ENCODE assay signal across 8 cellular contexts in the genomic region with DNA sequence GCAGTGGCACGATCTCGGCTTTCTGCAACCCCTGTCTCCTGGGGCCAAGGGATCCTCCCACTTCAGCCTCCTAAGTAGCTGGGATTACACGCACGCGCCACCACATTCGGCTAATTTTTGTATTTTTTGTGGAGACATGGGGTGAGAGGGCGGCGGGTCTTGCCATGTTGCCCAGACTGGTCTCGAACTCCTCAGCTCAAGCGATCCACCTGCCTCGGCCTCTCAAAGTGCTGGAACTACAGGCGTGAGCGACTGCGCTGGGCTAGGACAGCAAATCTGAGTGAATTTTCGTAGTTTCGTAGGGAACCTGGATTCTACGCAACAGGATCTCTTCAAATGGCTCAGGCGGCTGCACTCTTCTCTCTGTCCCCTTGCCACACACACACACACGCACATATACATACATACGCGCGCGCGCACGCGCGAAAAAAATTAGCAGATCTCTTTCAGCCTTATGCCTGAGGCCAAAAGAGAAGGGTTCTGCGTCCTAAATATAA. TPM values are rescaled to one million over a fixed set of nuclear protein-coding genes. Genes with fewer than 3 reads are reported as not detected.
DNase-seq lines count a peak whose midpoint lies in the region; ATAC-seq and TF ChIP-seq lines count a peak whose summit lies in the region.

No MANE protein-coding gene starts in this region.

- H3K9me3 ChIP-seq in HCT116 (ENCODE audit: control insufficient read depth in 1 of 2, insufficient read depth in 1 of 2, low read depth in 1 of 2, low read length in 2 of 2), result no peaks in the 10 kb centered on the region
- H3K9me3 ChIP-seq in RWPE2 (ENCODE audit: severe bottlenecking), result no peaks in the 10 kb centered on the region
- no peaks in the 10 kb centered on the region for H3K9me3 ChIP-seq in esophagus muscularis mucosa
- H3K9me3 ChIP-seq in parathyroid adenoma (ENCODE audit: control insufficient read depth, low read length), result no peaks in the 10 kb centered on the region

- peak overlapping the region; percentile 60 for H3K9ac ChIP-seq in HCT116 (ENCODE audit: low read length)
- no peak overlapping the region for H3K9ac ChIP-seq in parathyroid adenoma

- H3K36me3 ChIP-seq in HCT116 (ENCODE audit: control insufficient read depth in 1 of 2, insufficient read depth in 2 of 2, low read length in 2 of 2) (no peaks in the 10 kb centered on the region), RWPE2 (ENCODE audit: low read depth) (peaks cover 16% of the 10 kb centered on the region), esophagus muscularis mucosa (peaks cover 0 to 24% (median 5%) of the 10 kb centered on the region in 4 donors), parathyroid adenoma (ENCODE audit: control insufficient read depth, insufficient read depth, low read length) (no peaks in the 10 kb centered on the region)

- intact Hi-C loops in HCT116 (cut with micrococcal nuclease) (loop anchor here (1.0 kb wide), 1 partner anchor 20 kb away; the partner anchor contains the start of genes IRGQ and ZNF576), esophagus muscularis mucosa (cut with DNase I) (loop anchor here (2.0 to 5.0 kb wide), 2 partner anchors 19 to 39 kb away; no protein-coding TSS in a partner anchor)

- POLR2A ChIA-PET in HCT116 (lab: Charles Lee), result interaction anchor here (1.8 kb wide), 1 partner anchor 21 kb away, joined by 6 read pairs; the partner anchor contains the start of genes IRGQ and ZNF576

- no peaks in the 10 kb centered on the region for H4K20me1 ChIP-seq in HCT116 (ENCODE audit: insufficient read depth)

- H3K4me1 ChIP-seq in HCT116 (ENCODE audit: control insufficient read depth in 1 of 2, insufficient read depth in 2 of 2, low read length in 2 of 2) (peaks cover 11 to 14% of the 10 kb centered on the region in 2 experiments), RWPE2 (ENCODE audit: insufficient read depth, poor library complexity, severe bottlenecking) (peaks cover 9% of the 10 kb centered on the region), esophagus muscularis mucosa (peaks cover 13 to 43% (median 38%) of the 10 kb centered on the region in 4 donors), parathyroid adenoma (no peaks in the 10 kb centered on the region)

- CTCF ChIA-PET in HCT116 (lab: Charles Lee), result interaction anchor here (1.2 kb wide), 1 partner anchor 21 kb away, joined by 3 read pairs; no protein-coding TSS in a partner anchor

- no peaks in the 10 kb centered on the region for H3K9me2 ChIP-seq in HCT116 (ENCODE audit: insufficient read depth)

- peak overlapping the region; percentile 65 for H3K27ac ChIP-seq in HCT116 (ENCODE audit: low read depth, low read length)
- no peak overlapping the region for H3K27ac ChIP-seq in RWPE2 (ENCODE audit: poor library complexity, severe bottlenecking)
- peak overlapping the region; percentile 82 to 89 (median 87) for H3K27ac ChIP-seq in esophagus muscularis mucosa (replicated peaks in 1 of 4)
- peak overlapping the region; percentile 31 for H3K27ac ChIP-seq in parathyroid adenoma

- TSS peak; percentile 78 for BruUV-seq in HCT116 (replicated peaks; lab: Mats Ljungman, UMichigan)

- DNase-seq in HCT116 (ENCODE audit: low read depth, low spot score) (no peak), RWPE2 (ENCODE audit: low spot score) (no peak), esophagus muscularis mucosa (ENCODE audit: extremely low spot score) (no peak), NCI-H2196 (lab: John Stamatoyannopoulos, UW; ENCODE audit: unreplicated experiment) (no peak), midbrain (lab: John Stamatoyannopoulos, UW) (no peak)

- RAD21 ChIA-PET in HCT116 (lab: Charles Lee; ENCODE audit: low non-redundant PET in 1 of 2, low total read pairs in 2 of 2, uncharacterized antibody in 2 of 2, unreplicated experiment in 2 of 2), result no interaction called here

- TF ChIP-seq EP300 in esophagus muscularis mucosa (IDR thresholded peaks at IDR 0.05), result no peak

- H3K79me2 ChIP-seq in HCT116 (ENCODE audit: insufficient read depth, low read length) (peaks cover 10% of the 10 kb centered on the region; the same call in 1 of the 2 replicates), parathyroid adenoma (peaks cover 10% of the 10 kb centered on the region)

- ATAC-seq in HCT116 (peak; percentile 2; the same call in 1 of the 2 replicates), RWPE2 (ENCODE audit: low read depth) (no peak), GM18520 (IDR thresholded peaks at IDR 0.05; ENCODE audit: unreplicated experiment) (no peak), HG03378 (IDR thresholded peaks at IDR 0.05; ENCODE audit: unreplicated experiment) (no peak)

- 61% methylated on average over 28 of the region's 28 CpGs for WGBS in esophagus muscularis mucosa

- TF ChIP-seq RAD21 in HCT116 (IDR thresholded peaks at IDR 0.05; ENCODE audit: low read depth), result no peak

- H3K4me2 ChIP-seq in HCT116 (ENCODE audit: low read length) (peak overlapping the region; percentile 57), parathyroid adenoma (ENCODE audit: low read length) (peak overlapping the region; percentile 79)

- TF ChIP-seq CTCF in HCT116 (IDR thresholded peaks at IDR 0.05 in 2 of 3, conservative IDR thresholded peaks at IDR 0.05 in 1 of 3; ENCODE audit: borderline replicate concordance in 1 of 3, insufficient read depth in 1 of 3, low read depth in 2 of 3, low read length in 2 of 3) (no peak), RWPE2 (IDR thresholded peaks at IDR 0.05; ENCODE audit: poor library complexity, severe bottlenecking) (no peak), esophagus muscularis mucosa (IDR thresholded peaks at IDR 0.05) (no peak), parathyroid adenoma (IDR thresholded peaks at IDR 0.05) (no peak)

- H3K4me3 ChIP-seq in HCT116 (replicated peaks in 1 of 2; ENCODE audit: low read depth in 1 of 2, low read length in 2 of 2), result peak overlapping the region; percentile 13 to 85; a peak in 3 of 4 replicates
- H3K4me3 ChIP-seq in RWPE2 (ENCODE audit: severe bottlenecking), result peak overlapping the region; percentile 65
- H3K4me3 ChIP-seq in esophagus muscularis mucosa, result peak overlapping the region; percentile 71 to 84 (median 78)
- H3K4me3 ChIP-seq in parathyroid adenoma (ENCODE audit: low read depth, low read length), result peak overlapping the region; percentile 90

- no peak for TF ChIP-seq POLR2A in HCT116 (IDR thresholded peaks at IDR 0.05; ENCODE audit: borderline replicate concordance, extremely low read depth, insufficient read depth, insufficient read length)
- TF ChIP-seq POLR2A in esophagus muscularis mucosa (IDR thresholded peaks at IDR 0.05; ENCODE audit: low read depth), result no peak

- H2AFZ ChIP-seq in HCT116 (ENCODE audit: low read depth, low read length, poor library complexity, severe bottlenecking) (peak overlapping the region; percentile 53), parathyroid adenoma (peak overlapping the region; percentile 85)

- no peaks in the 10 kb centered on the region for H3K27me3 ChIP-seq in HCT116 (ENCODE audit: insufficient read depth, low read length)
- no peaks in the 10 kb centered on the region for H3K27me3 ChIP-seq in RWPE2 (ENCODE audit: insufficient read depth, poor library complexity, severe bottlenecking)
- no peaks in the 10 kb centered on the region for H3K27me3 ChIP-seq in esophagus muscularis mucosa
- no peaks in the 10 kb centered on the region for H3K27me3 ChIP-seq in parathyroid adenoma (ENCODE audit: control insufficient read depth, insufficient read depth, low read length)

TF ChIP-seq in HCT116, 20 proteins besides CTCF, POLR2A, EP300 and RAD21 (continues in another document):
- no peak for TF ChIP-seq EZH2 (IDR thresholded peaks at IDR 0.05)
- no peak for TF ChIP-seq ELF1 (IDR thresholded peaks at IDR 0.05; ENCODE audit: borderline replicate concordance, low read depth)
- no peak for TF ChIP-seq ZFX (IDR thresholded peaks at IDR 0.05)
- no peak for TF ChIP-seq REST (IDR thresholded peaks at IDR 0.05; ENCODE audit: low read depth)
- TF ChIP-seq ZNF274 (IDR thresholded peaks at IDR 0.05; ENCODE audit: low read depth, low read length), result no peak
- TF ChIP-seq JUND (IDR thresholded peaks at IDR 0.05), result no peak
- no peak for TF ChIP-seq SRF (IDR thresholded peaks at IDR 0.05; ENCODE audit: low read depth)
- no peak for TF ChIP-seq TCF7L2 (IDR thresholded peaks at IDR 0.05; ENCODE audit: borderline replicate concordance, extremely low read depth, insufficient read depth, insufficient read length)
- no peak for TF ChIP-seq EGR1 (IDR thresholded peaks at IDR 0.05; ENCODE audit: low read depth)

RNA-seq across cellular contexts. Expression of gene PINLYP, which starts 0.4 kb away (rescaled TPM):
- 0.17 TPM for total RNA-seq in HCT116 (2021; ENCODE audit: unreplicated experiment)
- 0.12 and 0.40 TPM in 2 replicates for polyA plus RNA-seq in HCT116 (2012)
- total RNA-seq in esophagus muscularis mucosa, result 1 to 10 TPM; 3.3 to 6.2 (median 4.9) TPM

RNA-seq across cellular contexts. Expression of gene XRCC1, which starts 0.7 kb away (rescaled TPM):
- total RNA-seq in HCT116 (2021; ENCODE audit: unreplicated experiment), result 37.4 TPM
- polyA plus RNA-seq in HCT116 (2012), result 28.7 and 35.0 TPM in 2 replicates
- 10 to 100 TPM; 21.2 to 27.2 (median 24.4) TPM for total RNA-seq in esophagus muscularis mucosa

RNA-seq across cellular contexts. Expression of gene IRGQ, which starts 19.9 kb away (rescaled TPM):
- 14.6 TPM for total RNA-seq in HCT116 (2021; ENCODE audit: unreplicated experiment)
- 3.4 and 3.9 TPM in 2 replicates for polyA plus RNA-seq in HCT116 (2012)
- 10 to 100 TPM; 20.3 to 36.0 (median 28.6) TPM for total RNA-seq in esophagus muscularis mucosa

RNA-seq across cellular contexts. Expression of gene ZNF576, which starts 20.4 kb away (rescaled TPM):
- total RNA-seq in HCT116 (2021; ENCODE audit: unreplicated experiment) (11.2 TPM), esophagus muscularis mucosa (10 to 100 TPM in 3 of 4 donors, 1 to 10 TPM in 1; 10.0 to 18.6 (median 16.6) TPM)
- 11.4 and 11.9 TPM in 2 replicates for polyA plus RNA-seq in HCT116 (2012)

RNA-seq across cellular contexts. Expression of gene SRRM5, which starts 35.9 kb away (rescaled TPM):
- total RNA-seq in HCT116 (2021; ENCODE audit: unreplicated experiment), result not detected
- polyA plus RNA-seq in HCT116 (2012), result 0.16 and 0.20 TPM in 2 replicates
- total RNA-seq in esophagus muscularis mucosa, result under 1 TPM; 0.13 to 0.42 (median 0.25) TPM
